In genomic region chr4:124334119-124334518, GRCh38 we compare ENCODE assay signal across 8 cellular contexts.
DNase-seq lines count a peak whose midpoint lies in the region; ATAC-seq, FAIRE-seq and TF ChIP-seq lines count a peak whose summit lies in the region.

No MANE protein-coding gene starts in this region.

- H3K4me1 ChIP-seq in CD8-positive, alpha-beta memory T cell (ENCODE audit: insufficient read depth, low read length), result no peaks in the 10 kb centered on the region

- H3K4me3 Mint-ChIP-seq in CD8-positive, alpha-beta memory T cell, result no peak overlapping the region
- H3K4me3 Mint-ChIP-seq in stimulated activated naive CD8-positive, alpha-beta T cell treated with anti-CD3 and anti-CD28 coated beads, Interleukin-15, amount 100 ng/mL, for 72 hours, result no peak overlapping the region

- H3K27me3 ChIP-seq in CD8-positive, alpha-beta memory T cell (ENCODE audit: insufficient read depth, low read length, poor library complexity, severe bottlenecking), result no peaks in the 10 kb centered on the region

- H3K27ac ChIP-seq in CD8-positive, alpha-beta memory T cell (ENCODE audit: low read depth, low read length), result no peak overlapping the region

- POLR2A ChIA-PET in CD8-positive, alpha-beta memory T cell (lab: Charles Lee), result no interaction called here

- no peaks in the 10 kb centered on the region for H3K36me3 Mint-ChIP-seq in CD8-positive, alpha-beta memory T cell

- H3K36me3 ChIP-seq in CD8-positive, alpha-beta memory T cell (ENCODE audit: insufficient read depth, low read length), result no peaks in the 10 kb centered on the region

- H3K4me3 ChIP-seq in LNCaP clone FGC (ENCODE audit: low read depth, low read length) (no peak overlapping the region), retinal pigment epithelial cell (ENCODE audit: low read length) (no peak overlapping the region)
- H3K4me3 ChIP-seq in CD8-positive, alpha-beta memory T cell (ENCODE audit: low read length), result no peak overlapping the region

- no peaks in the 10 kb centered on the region for H3K9me3 Mint-ChIP-seq in CD8-positive, alpha-beta memory T cell
- H3K9me3 Mint-ChIP-seq in stimulated activated naive CD8-positive, alpha-beta T cell treated with anti-CD3 and anti-CD28 coated beads, Interleukin-15, amount 100 ng/mL, for 72 hours, result no peaks in the 10 kb centered on the region

- ATAC-seq in stimulated activated naive CD8-positive, alpha-beta T cell treated with anti-CD3 and anti-CD28 coated beads, Interleukin-15, amount 100 ng/mL, for 72 hours, result no peak

- no peak overlapping the region for H3K27ac Mint-ChIP-seq in CD8-positive, alpha-beta memory T cell
- H3K27ac Mint-ChIP-seq in stimulated activated naive CD8-positive, alpha-beta T cell treated with anti-CD3 and anti-CD28 coated beads, Interleukin-15, amount 100 ng/mL, for 72 hours, result no peak overlapping the region

- DNase-seq in activated T-cell treated with anti-CD3 and anti-CD28 coated beads for 24 hours (ENCODE audit: low read depth), result peak; percentile 2
- no peak for DNase-seq in activated T-cell treated with anti-CD3 and anti-CD28 coated beads for 4 hours
- DNase-seq in LNCaP clone FGC (ENCODE audit: low read depth), result peak; percentile 27
- DNase-seq in glomerular visceral epithelial cell (ENCODE audit: extremely low spot score), result peak; percentile 71
- peak; percentile 58 for DNase-seq in retinal pigment epithelial cell (ENCODE audit: low read depth)
- no peak for DNase-seq in CD8-positive, alpha-beta memory T cell
- no peak for DNase-seq in stimulated activated naive CD8-positive, alpha-beta T cell treated with anti-CD3 and anti-CD28 coated beads, Interleukin-15, amount 100 ng/mL, for 72 hours

- H3K9me3 ChIP-seq in CD8-positive, alpha-beta memory T cell (ENCODE audit: low read length), result no peaks in the 10 kb centered on the region

- H3K4me1 Mint-ChIP-seq in CD8-positive, alpha-beta memory T cell, result no peaks in the 10 kb centered on the region
- no peaks in the 10 kb centered on the region for H3K4me1 Mint-ChIP-seq in stimulated activated naive CD8-positive, alpha-beta T cell treated with anti-CD3 and anti-CD28 coated beads, Interleukin-15, amount 100 ng/mL, for 72 hours

- TF ChIP-seq CTCF in LNCaP clone FGC (IDR thresholded peaks at IDR 0.05; ENCODE audit: control insufficient read depth, extremely low read depth, insufficient read depth), result peak; percentile 57
- TF ChIP-seq CTCF in retinal pigment epithelial cell (conservative IDR thresholded peaks at IDR 0.05; ENCODE audit: low read depth, low read length), result peak; percentile 59

- FAIRE-seq in TTC549 (lab: Jason Lieb, UNC), result peak; percentile 98

- H3K27me3 Mint-ChIP-seq in CD8-positive, alpha-beta memory T cell, result peaks cover 0 to 1% of the 10 kb centered on the region in 2 donors
- no peaks in the 10 kb centered on the region for H3K27me3 Mint-ChIP-seq in stimulated activated naive CD8-positive, alpha-beta T cell treated with anti-CD3 and anti-CD28 coated beads, Interleukin-15, amount 100 ng/mL, for 72 hours

- CTCF ChIA-PET in CD8-positive, alpha-beta memory T cell (lab: Charles Lee), result no interaction called here

Comparison
In these comparisons a context has a peak if more than half of its experiments do, and no peak if none do; other contexts are left out.
1. DNase-seq: peak in activated T-cell treated with anti-CD3 and anti-CD28 coated beads for 24 hours (single experiment), LNCaP clone FGC (single experiment), glomerular visceral epithelial cell (single experiment) and retinal pigment epithelial cell (single experiment); none in activated T-cell treated with anti-CD3 and anti-CD28 coated beads for 4 hours (single experiment), CD8-positive, alpha-beta memory T cell (0 of 5) and stimulated activated naive CD8-positive, alpha-beta T cell treated with anti-CD3 and anti-CD28 coated beads, Interleukin-15, amount 100 ng/mL, for 72 hours (0 of 2).